30 cellular contexts compared by ENCODE assay signal in the genomic region with DNA sequence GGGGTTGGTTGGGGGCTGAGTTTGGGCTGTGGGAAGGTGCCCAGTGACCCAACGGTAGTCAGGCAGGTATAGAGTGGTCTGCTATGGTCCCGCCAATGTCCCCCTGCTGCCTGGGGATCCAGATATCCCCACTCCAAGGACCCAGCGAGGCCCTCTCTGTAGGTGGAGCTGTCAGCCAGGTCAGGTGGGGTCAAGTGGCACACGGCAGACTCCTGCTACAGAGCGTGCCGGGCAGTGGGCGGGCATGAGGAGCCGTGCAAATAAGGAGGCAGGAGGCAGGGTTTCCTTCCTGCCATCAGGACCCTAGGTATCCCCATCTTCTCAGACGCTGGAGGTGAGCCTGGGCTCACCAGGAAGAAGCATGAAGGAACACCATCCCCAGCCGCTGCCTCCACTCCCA. TPM values are rescaled to one million over a fixed set of nuclear protein-coding genes. Genes with fewer than 3 reads are reported as not detected.
"Had no signal": no experiment of that assay in that cellular context is flagged by ENCODE, and none has a peak within 500 bp of the region (broad histone marks: within the 10 kb centered on the region; RNA-seq: fewer than 3 reads in every experiment).

No MANE protein-coding gene starts in this region.

- H3K27ac Mint-ChIP-seq: activated B cell treated with CpG ODN at 0.5 μM for 24 hours; activated CD8-positive, alpha-beta T cell treated with anti-CD3 and anti-CD28 coated beads for 36 hours; activated naive CD4-positive, alpha-beta T cell treated with anti-CD3 and anti-CD28 coated beads, Interleukin-2, amount 50 U/mL, for 24 hours; activated naive CD8-positive, alpha-beta T cell treated with anti-CD3 and anti-CD28 coated beads, Interleukin-2, amount 50 U/mL, for 24 hours; activated T-helper 2 cell treated with anti-CD3 and anti-CD28 coated beads, Interferon-gamma antibody, Interleukin-2, Interleukin-4, amounts not matched to agents 10 μg/mL and 5 μg/mL and 100 μg/mL, durations not matched to agents 14 hours and 24 hours and 36 hours; endodermal cell; natural killer cell treated with Interleukin-12 subunit alpha and Interleukin-12 subunit beta and Interleukin-15 and Interleukin-18, amount 100 ng/mL, for 72 hours; stimulated activated effector memory CD8-positive, alpha-beta T cell treated with anti-CD3 and anti-CD28 coated beads, Interleukin-12 subunit alpha, Interleukin-12 subunit beta, amount 100 ng/mL, for 72 hours; stimulated activated naive CD8-positive, alpha-beta T cell treated with anti-CD3 and anti-CD28 coated beads, Interleukin-15, Interleukin-2, amounts not matched to agents 100 ng/mL and 50 ng/mL, for 24 hours had no signal

- H3K9me3 Mint-ChIP-seq: activated B cell treated with CpG ODN at 0.5 μM for 24 hours; activated CD8-positive, alpha-beta T cell treated with anti-CD3 and anti-CD28 coated beads for 36 hours; activated naive CD4-positive, alpha-beta T cell treated with anti-CD3 and anti-CD28 coated beads, Interleukin-2, amount 50 U/mL, for 24 hours; activated naive CD8-positive, alpha-beta T cell treated with anti-CD3 and anti-CD28 coated beads, Interleukin-2, amount 50 U/mL, for 24 hours; activated T-helper 2 cell treated with anti-CD3 and anti-CD28 coated beads, Interferon-gamma antibody, Interleukin-2, Interleukin-4, amounts not matched to agents 10 μg/mL and 5 μg/mL and 100 μg/mL, durations not matched to agents 14 hours and 24 hours and 36 hours; endodermal cell; natural killer cell treated with Interleukin-12 subunit alpha and Interleukin-12 subunit beta and Interleukin-15 and Interleukin-18, amount 100 ng/mL, for 72 hours; stimulated activated effector memory CD8-positive, alpha-beta T cell treated with anti-CD3 and anti-CD28 coated beads, Interleukin-12 subunit alpha, Interleukin-12 subunit beta, amount 100 ng/mL, for 72 hours; stimulated activated naive CD8-positive, alpha-beta T cell treated with anti-CD3 and anti-CD28 coated beads, Interleukin-15, Interleukin-2, amounts not matched to agents 100 ng/mL and 50 ng/mL, for 24 hours had no signal

- H3K4me1 Mint-ChIP-seq: activated B cell treated with CpG ODN at 0.5 μM for 24 hours; activated naive CD4-positive, alpha-beta T cell treated with anti-CD3 and anti-CD28 coated beads, Interleukin-2, amount 50 U/mL, for 24 hours; activated naive CD8-positive, alpha-beta T cell treated with anti-CD3 and anti-CD28 coated beads, Interleukin-2, amount 50 U/mL, for 24 hours; endodermal cell; stimulated activated effector memory CD8-positive, alpha-beta T cell treated with anti-CD3 and anti-CD28 coated beads, Interleukin-12 subunit alpha, Interleukin-12 subunit beta, amount 100 ng/mL, for 72 hours had no signal

- H3K4me1 ChIP-seq: breast epithelium, colonic mucosa, thyroid gland, upper lobe of left lung, vagina had no signal

- DNase-seq: activated B cell treated with CpG ODN at 0.5 μM for 24 hours; activated CD4-positive, alpha-beta T cell treated with anti-CD3 and anti-CD28 coated beads, Interleukin-2, amount 50 U/mL, for 1 hour; activated CD8-positive, alpha-beta T cell treated with anti-CD3 and anti-CD28 coated beads for 36 hours; activated naive CD8-positive, alpha-beta T cell treated with anti-CD3 and anti-CD28 coated beads, Interleukin-2, amount 50 U/mL, for 24 hours; activated T-cell treated with anti-CD3 and anti-CD28 coated beads, Interleukin-2, amount 50 U/mL, for 48 hours; amygdala; colonic mucosa; foreskin fibroblast; head of caudate nucleus; left ventricle myocardium inferior; mucosa of descending colon; stimulated activated CD4-positive, alpha-beta T cell treated with anti-CD3 and anti-CD28 coated beads, Interleukin-12 subunit alpha, Interleukin-12 subunit beta, amount 100 ng/mL, for 4 hours; stimulated activated CD4-positive, alpha-beta T cell treated with anti-CD3 and anti-CD28 coated beads, Interleukin-4, amount 100 ng/mL, for 24 hours; T-helper 2 cell; thyroid gland; upper lobe of left lung had no signal

- H3K36me3 Mint-ChIP-seq: activated naive CD4-positive, alpha-beta T cell treated with anti-CD3 and anti-CD28 coated beads, Interleukin-2, amount 50 U/mL, for 24 hours; natural killer cell treated with Interleukin-12 subunit alpha and Interleukin-12 subunit beta and Interleukin-15 and Interleukin-18, amount 100 ng/mL, for 72 hours; stimulated activated effector memory CD8-positive, alpha-beta T cell treated with anti-CD3 and anti-CD28 coated beads, Interleukin-12 subunit alpha, Interleukin-12 subunit beta, amount 100 ng/mL, for 72 hours had no signal

- H3K27me3 ChIP-seq: breast epithelium, colonic mucosa, thyroid gland, upper lobe of left lung, vagina had no signal

- H3K4me3 Mint-ChIP-seq: activated B cell treated with CpG ODN at 0.5 μM for 24 hours; activated CD8-positive, alpha-beta T cell treated with anti-CD3 and anti-CD28 coated beads for 36 hours; activated naive CD4-positive, alpha-beta T cell treated with anti-CD3 and anti-CD28 coated beads, Interleukin-2, amount 50 U/mL, for 24 hours; activated naive CD8-positive, alpha-beta T cell treated with anti-CD3 and anti-CD28 coated beads, Interleukin-2, amount 50 U/mL, for 24 hours; endodermal cell; natural killer cell treated with Interleukin-12 subunit alpha and Interleukin-12 subunit beta and Interleukin-15 and Interleukin-18, amount 100 ng/mL, for 72 hours; stimulated activated effector memory CD8-positive, alpha-beta T cell treated with anti-CD3 and anti-CD28 coated beads, Interleukin-12 subunit alpha, Interleukin-12 subunit beta, amount 100 ng/mL, for 72 hours; stimulated activated naive CD8-positive, alpha-beta T cell treated with anti-CD3 and anti-CD28 coated beads, Interleukin-15, Interleukin-2, amounts not matched to agents 100 ng/mL and 50 ng/mL, for 24 hours had no signal

- H3K4me3 ChIP-seq: breast epithelium, colonic mucosa, left ventricle myocardium inferior, mucosa of descending colon, skin epidermis, thyroid gland, upper lobe of left lung, vagina had no signal

- H3K27me3 Mint-ChIP-seq: activated B cell treated with CpG ODN at 0.5 μM for 24 hours; activated CD8-positive, alpha-beta T cell treated with anti-CD3 and anti-CD28 coated beads for 36 hours; activated naive CD4-positive, alpha-beta T cell treated with anti-CD3 and anti-CD28 coated beads, Interleukin-2, amount 50 U/mL, for 24 hours; activated naive CD8-positive, alpha-beta T cell treated with anti-CD3 and anti-CD28 coated beads, Interleukin-2, amount 50 U/mL, for 24 hours; natural killer cell treated with Interleukin-12 subunit alpha and Interleukin-12 subunit beta and Interleukin-15 and Interleukin-18, amount 100 ng/mL, for 72 hours; stimulated activated naive CD8-positive, alpha-beta T cell treated with anti-CD3 and anti-CD28 coated beads, Interleukin-15, Interleukin-2, amounts not matched to agents 100 ng/mL and 50 ng/mL, for 24 hours had no signal

- H3K27ac ChIP-seq: breast epithelium, colonic mucosa, left ventricle myocardium inferior, skin epidermis, thyroid gland, upper lobe of left lung, vagina had no signal

- H3K9me3 ChIP-seq: breast epithelium, colonic mucosa, left ventricle myocardium inferior, mucosa of descending colon, thyroid gland, upper lobe of left lung, vagina had no signal

- H3K36me3 ChIP-seq: breast epithelium, colonic mucosa, left ventricle myocardium inferior, thyroid gland, upper lobe of left lung, vagina had no signal

RNA-seq across cellular contexts. Expression of a gene that starts 29.2 kb away (rescaled TPM):
- total RNA-seq: activated B cell treated with CpG ODN at 0.5 μM for 24 hours; left ventricle myocardium inferior; lung microvascular endothelial cell; mesenteric fat pad; myocyte; natural killer cell treated with Interleukin-12 subunit alpha and Interleukin-12 subunit beta and Interleukin-15 and Interleukin-18, amount 100 ng/mL, for 72 hours; subcutaneous adipose tissue; vagina had no signal

RNA-seq across cellular contexts. Expression of a gene that starts 43.4 kb away (rescaled TPM):
- total RNA-seq: activated B cell treated with CpG ODN at 0.5 μM for 24 hours; activated CD8-positive, alpha-beta T cell treated with anti-CD3 and anti-CD28 coated beads for 36 hours; activated T-helper 2 cell treated with anti-CD3 and anti-CD28 coated beads, Interferon-gamma antibody, Interleukin-2, Interleukin-4, amounts not matched to agents 10 μg/mL and 5 μg/mL and 100 μg/mL, durations not matched to agents 14 hours and 24 hours and 36 hours; natural killer cell treated with Interleukin-12 subunit alpha and Interleukin-12 subunit beta and Interleukin-15 and Interleukin-18, amount 100 ng/mL, for 72 hours; posterior vena cava had no signal
